ENCODE assay signal across 18 cellular contexts in the genomic region with DNA sequence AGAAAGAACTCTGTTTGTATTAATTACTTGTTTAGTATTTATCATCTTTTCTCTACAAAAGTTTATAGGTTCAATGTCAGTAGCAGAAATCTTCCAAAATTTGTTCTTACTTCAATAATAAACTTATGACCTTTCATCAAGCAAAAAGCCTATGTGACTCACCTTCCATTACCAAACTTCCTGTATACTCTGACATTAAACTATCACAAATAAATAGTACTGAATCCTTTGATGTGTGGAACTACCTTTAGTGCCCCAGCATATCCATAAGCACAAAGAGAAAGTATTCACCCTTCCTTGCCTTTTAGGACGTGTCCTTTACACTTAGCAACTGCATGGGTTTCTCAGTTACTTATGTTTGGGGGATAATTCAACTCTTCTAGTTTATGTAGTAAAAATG.
A peak's percentile ranks its signal among the peaks of the same experiment; 100 is the strongest.
DNase-seq lines count a peak whose midpoint lies in the region; ATAC-seq, FAIRE-seq and TF ChIP-seq lines count a peak whose summit lies in the region.
"Had no signal": no experiment of that assay in that cellular context is flagged by ENCODE, and none has a peak within 500 bp of the region (broad histone marks: within the 10 kb centered on the region; RNA-seq: fewer than 3 reads in every experiment).

No MANE protein-coding gene starts in this region.

- ATAC-seq in GM18511 (IDR thresholded peaks at IDR 0.05; ENCODE audit: unreplicated experiment), result no peak
- ATAC-seq in GM19463 (IDR thresholded peaks at IDR 0.05; ENCODE audit: unreplicated experiment), result no peak
- ATAC-seq: SK-N-SH treated with all-trans-retinoic acid at 6 μM for 48 hours had no signal

- H3K36me3 ChIP-seq in muscle layer of duodenum (ENCODE audit: control insufficient read depth in 1 of 2, insufficient read depth in 2 of 2, low read length in 2 of 2), result peaks cover 17 to 46% of the 10 kb centered on the region in 2 donors
- H3K36me3 ChIP-seq: BE2C had no signal

- no peaks in the 10 kb centered on the region for H3K4me1 ChIP-seq in muscle layer of duodenum (ENCODE audit: control insufficient read depth in 1 of 2, insufficient read depth in 2 of 2, low read length in 2 of 2)
- H3K4me1 ChIP-seq: BE2C, HAP-1, Peyer's patch had no signal

- DNase-seq in H54 (ENCODE audit: insufficient read length, low spot score), result no peak
- no peak for DNase-seq in activated naive CD8-positive, alpha-beta T cell treated with anti-CD3 and anti-CD28 coated beads for 36 hours
- DNase-seq in epithelial cell of prostate (ENCODE audit: low read depth, low spot score), result peak; percentile 18
- no peak for DNase-seq in cerebellum (ENCODE audit: low spot score)
- DNase-seq: BE2C; CD4-positive, alpha-beta memory T cell; NCI-H1092; NCI-H187; NCI-H446 treated with DMSO at 0.1 percent for 48 hours; NCI-H748 treated with DMSO at 0.1 percent for 48 hours; Peyer's patch; SHP77 had no signal

- H3K36me3 Mint-ChIP-seq in activated naive CD8-positive, alpha-beta T cell treated with anti-CD3 and anti-CD28 coated beads for 36 hours, result peaks cover 70% of the 10 kb centered on the region

- peaks cover 21% of the 10 kb centered on the region for H3K9me3 Mint-ChIP-seq in activated naive CD8-positive, alpha-beta T cell treated with anti-CD3 and anti-CD28 coated beads for 36 hours

- H3K4me3 ChIP-seq in muscle layer of duodenum (ENCODE audit: low read depth in 1 of 2, low read length in 2 of 2), result no peak overlapping the region
- H3K4me3 ChIP-seq: HAP-1, Peyer's patch had no signal

- FAIRE-seq in H54 (lab: Jason Lieb, UNC), result peak; percentile 20
- FAIRE-seq: D721Med had no signal

- peaks cover 4 to 6% of the 10 kb centered on the region in 2 donors for H3K9me3 ChIP-seq in muscle layer of duodenum (ENCODE audit: control insufficient read depth in 1 of 2, low read length in 2 of 2)
- H3K9me3 ChIP-seq: BE2C, HAP-1, Peyer's patch had no signal

- peak overlapping the region; percentile 54 for H3K27ac ChIP-seq in epithelial cell of prostate
- H3K27ac ChIP-seq in muscle layer of duodenum (ENCODE audit: low read length), result peak overlapping the region; percentile 41
- H3K27ac ChIP-seq: Peyer's patch had no signal

- no peaks in the 10 kb centered on the region for H3K4me1 Mint-ChIP-seq in activated naive CD8-positive, alpha-beta T cell treated with anti-CD3 and anti-CD28 coated beads for 36 hours
- H3K4me1 Mint-ChIP-seq: CD4-positive, alpha-beta memory T cell had no signal

- H3K4me3 Mint-ChIP-seq in activated naive CD8-positive, alpha-beta T cell treated with anti-CD3 and anti-CD28 coated beads for 36 hours, result no peak overlapping the region
- H3K4me3 Mint-ChIP-seq: CD4-positive, alpha-beta memory T cell had no signal

- no peaks in the 10 kb centered on the region for H3K27me3 Mint-ChIP-seq in activated naive CD8-positive, alpha-beta T cell treated with anti-CD3 and anti-CD28 coated beads for 36 hours
- H3K27me3 Mint-ChIP-seq: CD4-positive, alpha-beta memory T cell had no signal

- no peak for TF ChIP-seq POLR2A in H54 (IDR thresholded peaks at IDR 0.05; ENCODE audit: low read depth, low read length)

- H3K27me3 ChIP-seq in muscle layer of duodenum (ENCODE audit: low read depth, low read length), result no peaks in the 10 kb centered on the region
- H3K27me3 ChIP-seq: BE2C, Peyer's patch had no signal

- peak overlapping the region; percentile 39 for H3K27ac Mint-ChIP-seq in activated naive CD8-positive, alpha-beta T cell treated with anti-CD3 and anti-CD28 coated beads for 36 hours
- H3K27ac Mint-ChIP-seq: CD4-positive, alpha-beta memory T cell had no signal
